Comparison of ENCODE assay signal across 9 cellular contexts in the genomic region with DNA sequence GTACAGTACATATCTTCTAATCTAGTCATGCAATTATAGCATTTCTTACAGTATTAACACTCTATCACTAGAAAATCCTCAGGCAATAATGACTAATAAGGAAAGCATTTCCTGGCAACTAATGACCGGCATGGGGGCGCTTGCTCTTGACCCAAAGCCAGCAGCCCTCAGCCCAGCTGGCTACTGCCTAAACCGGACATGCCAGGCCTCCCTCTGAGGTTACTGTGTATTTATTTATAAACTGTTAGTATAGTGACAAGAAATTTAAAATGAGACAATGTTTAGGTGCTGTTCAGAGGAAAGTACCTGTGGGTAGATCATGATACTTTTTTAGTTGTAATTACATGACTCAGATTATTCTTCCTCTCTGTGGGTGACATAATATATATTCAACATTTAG.
DNase-seq lines count a peak whose midpoint lies in the region; ATAC-seq and TF ChIP-seq lines count a peak whose summit lies in the region.
"Had no signal": no experiment of that assay in that cellular context is flagged by ENCODE, and none has a peak within 500 bp of the region (broad histone marks: within the 10 kb centered on the region; RNA-seq: fewer than 3 reads in every experiment).

No MANE protein-coding gene starts in this region.

- H3K27me3 ChIP-seq in skeletal muscle satellite cell (ENCODE audit: control insufficient read depth, insufficient read depth, low read length) = no peaks in the 10 kb centered on the region

- peaks cover 28% of the 10 kb centered on the region for H3K4me1 ChIP-seq in skeletal muscle satellite cell (ENCODE audit: control insufficient read depth, insufficient read depth, low read length)

- ATAC-seq in GM21381 (IDR thresholded peaks at IDR 0.05; ENCODE audit: unreplicated experiment) = peak; percentile 73

- peak; percentile 90 for DNase-seq in COLO829 (ENCODE audit: low spot score)
- peak; percentile 82 for DNase-seq in HK-2 (ENCODE audit: unreplicated experiment)
- peak; percentile 97 for DNase-seq in choroid plexus epithelial cell (ENCODE audit: low read depth)
- no peak for DNase-seq in GF-D8 (lab: John Stamatoyannopoulos, UW)
- no peak for DNase-seq in Ammon's horn (ENCODE audit: low spot score)
- DNase-seq in COR-L47 (lab: John Stamatoyannopoulos, UW) = no peak

- peak overlapping the region; percentile 36 for H3K9ac ChIP-seq in skeletal muscle satellite cell (ENCODE audit: low read depth, low read length)

- H3K4me2 ChIP-seq in skeletal muscle satellite cell (ENCODE audit: low read length) = peak overlapping the region; percentile 58

- H3K4me3 ChIP-seq in choroid plexus epithelial cell (ENCODE audit: low read depth, low read length) (no peak overlapping the region), skeletal muscle satellite cell (ENCODE audit: low read length) (peak overlapping the region; percentile 4)
- H3K4me3 ChIP-seq: thoracic aorta had no signal

- H3K36me3 ChIP-seq in skeletal muscle satellite cell (ENCODE audit: insufficient read depth, low read length) = no peaks in the 10 kb centered on the region
- H3K36me3 ChIP-seq: thoracic aorta had no signal

- H3K9me3 ChIP-seq in skeletal muscle satellite cell (replicated peaks; ENCODE audit: low read length) = no peaks in the 10 kb centered on the region
- H3K9me3 ChIP-seq: thoracic aorta had no signal

- TF ChIP-seq CTCF in choroid plexus epithelial cell (conservative IDR thresholded peaks at IDR 0.05; ENCODE audit: low read depth, low read length) = no peak

Comparison
In these comparisons a context has a peak if more than half of its experiments do, and no peak if none do; other contexts are left out.
1. DNase-seq: peak in COLO829 (single experiment), HK-2 (single experiment) and choroid plexus epithelial cell (single experiment); none in GF-D8 (single experiment), Ammon's horn (single experiment) and COR-L47 (single experiment).